In genomic region chr6:71090216-71090615, GRCh38 we compare ENCODE assay signal across 24 cellular contexts.
DNase-seq lines count a peak whose midpoint lies in the region; ATAC-seq, FAIRE-seq and TF ChIP-seq lines count a peak whose summit lies in the region.
"Had no signal": no experiment of that assay in that cellular context is flagged by ENCODE, and none has a peak within 500 bp of the region (broad histone marks: within the 10 kb centered on the region; RNA-seq: fewer than 3 reads in every experiment).

No MANE protein-coding gene starts in this region.

- no peaks in the 10 kb centered on the region for H3K79me1 ChIP-seq in IMR-90 (ENCODE audit: low read depth in 1 of 2, low read length in 2 of 2)

- H2BK20ac ChIP-seq in IMR-90 (ENCODE audit: low read depth, low read length): no peak overlapping the region

- POLR2A ChIA-PET in A549 (lab: Yijun Ruan, JAX) (no interaction called here), IMR-90 (lab: Charles Lee; ENCODE audit: unreplicated experiment) (no interaction called here), K562 (lab: Yijun Ruan, JAX) (no interaction called here)

- BruUV-seq in IMR-90 (replicated peaks; lab: Mats Ljungman, UMichigan) (no TSS peak), K562 (replicated peaks; lab: Mats Ljungman, UMichigan) (no TSS peak)

- no peak overlapping the region for H3K4ac ChIP-seq in IMR-90 (ENCODE audit: low read depth, low read length)

- no peak overlapping the region for H2BK120ac ChIP-seq in IMR-90 (ENCODE audit: low read depth, low read length)

- H3K27me3 ChIP-seq in IMR-90 (ENCODE audit: control insufficient read depth, insufficient read depth, low read length) (peaks cover 6% of the 10 kb centered on the region; the same call in 1 of the 2 replicates), K562 (ENCODE audit: control insufficient read depth in 2 of 2, insufficient read depth in 2 of 2, low read length in 2 of 2) (no peaks in the 10 kb centered on the region), neutrophil (no peaks in the 10 kb centered on the region), aorta (ENCODE audit: control insufficient read depth in 1 of 2, insufficient read depth in 2 of 2, low read length in 1 of 2) (no peaks in the 10 kb centered on the region)
- H3K27me3 ChIP-seq: BLaER1 treated with 17β-estradiol and CSF1 and Interleukin-3, amounts not matched to agents 10 nM and 100 nM had no signal

- TF ChIP-seq POLR2A in A549 (IDR thresholded peaks at IDR 0.05; ENCODE audit: low read length) (no peak), IMR-90 (IDR thresholded peaks at IDR 0.05; ENCODE audit: low read depth, low read length) (no peak), K562 (conservative IDR thresholded peaks at IDR 0.05) (no peak)

- no peak for FAIRE-seq in A549 (lab: Jason Lieb, UNC)
- FAIRE-seq in K562 (lab: Jason Lieb, UNC): no peak
- FAIRE-seq: A204.1, D721Med, G401.6, GM12891, GM19239 had no signal

- no peak overlapping the region for H2AK5ac ChIP-seq in IMR-90 (ENCODE audit: low read depth, low read length)

- no peak overlapping the region for H4K5ac ChIP-seq in IMR-90 (ENCODE audit: low read depth, low read length)

- in situ Hi-C loops in IMR-90 (cut with MboI; ENCODE audit: low sequenced_read_pairs): no loop called here
- in situ Hi-C loops in K562 (cut with MboI): no loop called here

- no peak for DNase-seq in A549 (ENCODE audit: low read depth in 1 of 2, low spot score in 1 of 2)
- DNase-seq in IMR-90: no peak
- no peak for DNase-seq in K562 (ENCODE audit: extremely low read depth in 1 of 4, low spot score in 3 of 4)
- no peak for DNase-seq in aorta
- DNase-seq in effector memory CD8-positive, alpha-beta T cell: no peak
- no peak for DNase-seq in kidney glomerular epithelial cell (lab: John Stamatoyannopoulos, UW)
- no peak for DNase-seq in activated CD4-positive, CD25-positive, alpha-beta regulatory T cell treated with anti-CD3 and anti-CD28 coated beads, Interleukin-2, amount 50 U/mL, for 72 hours
- DNase-seq: 8988T; AML-193; Caco-2; Calu3; CD4-positive, alpha-beta T cell; CD8-positive, alpha-beta T cell; DMS79 treated with DMSO at 0.1 percent for 48 hours; GF-D8 had no signal

- H3K4me2 ChIP-seq in A549 (no peak overlapping the region), IMR-90 (ENCODE audit: low read depth, low read length) (no peak overlapping the region), K562 (ENCODE audit: insufficient read depth, low read length) (no peak overlapping the region)

- H2BK5ac ChIP-seq in IMR-90 (ENCODE audit: low read depth, low read length, poor library complexity, severe bottlenecking): no peak overlapping the region

- no peaks in the 10 kb centered on the region for H3K79me2 ChIP-seq in K562 (ENCODE audit: control insufficient read depth, insufficient read depth, low read length)

- dilution Hi-C loops in IMR-90 (cut with HindIII; ENCODE audit: low sequenced_read_pairs, unreplicated experiment): no loop called here

- intact Hi-C loops in IMR-90 (cut with micrococcal nuclease): no loop called here
- intact Hi-C loops in K562 (cut with micrococcal nuclease): no loop called here
- intact Hi-C loops in aorta (cut with DNase I): no loop called here

- no peak overlapping the region for H3K27ac ChIP-seq in A549
- H3K27ac ChIP-seq in IMR-90 (ENCODE audit: insufficient read depth, low read length): no peak overlapping the region
- H3K27ac ChIP-seq in K562 (ENCODE audit: extremely low read depth, low read depth, low read length): no peak overlapping the region
- peak overlapping the region; percentile 76 for H3K27ac ChIP-seq in neutrophil
- H3K27ac ChIP-seq in aorta (ENCODE audit: low read depth in 1 of 2, low read length in 2 of 2): no peak overlapping the region
- H3K27ac ChIP-seq: BLaER1 treated with 17β-estradiol and CSF1 and Interleukin-3, amounts not matched to agents 10 nM and 100 nM; C4-2B had no signal

- no peaks in the 10 kb centered on the region for H4K20me1 ChIP-seq in IMR-90 (ENCODE audit: insufficient read depth, low read length)
- no peaks in the 10 kb centered on the region for H4K20me1 ChIP-seq in K562 (replicated peaks; ENCODE audit: control insufficient read depth, insufficient read depth, low read length)
- H4K20me1 ChIP-seq: BLaER1 treated with 17β-estradiol and CSF1 and Interleukin-3, amounts not matched to agents 10 nM and 100 nM had no signal

- no peak overlapping the region for H4K91ac ChIP-seq in IMR-90 (ENCODE audit: insufficient read depth, low read depth, low read length)

- no peak overlapping the region for H2BK15ac ChIP-seq in IMR-90 (ENCODE audit: low read depth, low read length)

- TF ChIP-seq CTCF in A549 (IDR thresholded peaks at IDR 0.05): no peak
- no peak for TF ChIP-seq CTCF in IMR-90 (conservative IDR thresholded peaks at IDR 0.05; ENCODE audit: low read depth, low read length)
- TF ChIP-seq CTCF in K562 (IDR thresholded peaks at IDR 0.05 in 2 of 3, conservative IDR thresholded peaks at IDR 0.05 in 1 of 3; ENCODE audit: insufficient read depth in 2 of 3, low read depth in 1 of 3, low read length in 3 of 3): no peak
- no peak for TF ChIP-seq CTCF in neutrophil (IDR thresholded peaks at IDR 0.05)

- no peak overlapping the region for H2AK9ac ChIP-seq in IMR-90 (replicated peaks; ENCODE audit: low read depth, low read length, poor library complexity)

- no peak overlapping the region for H3K18ac ChIP-seq in IMR-90 (ENCODE audit: low read depth, low read length)

- H3K14ac ChIP-seq in IMR-90 (replicated peaks; ENCODE audit: low read depth, low read length): no peak overlapping the region

- H3K9me3 ChIP-seq in A549 (no peaks in the 10 kb centered on the region), IMR-90 (ENCODE audit: control insufficient read depth, insufficient read depth, low read length) (no peaks in the 10 kb centered on the region), K562 (replicated peaks; ENCODE audit: control insufficient read depth, insufficient read depth, low read depth, low read length) (no peaks in the 10 kb centered on the region), neutrophil (no peaks in the 10 kb centered on the region), aorta (ENCODE audit: control insufficient read depth, low read length) (no peaks in the 10 kb centered on the region)
- H3K9me3 ChIP-seq: BLaER1 treated with 17β-estradiol and CSF1 and Interleukin-3, amounts not matched to agents 10 nM and 100 nM; Caco-2 had no signal

- no peak for ATAC-seq in A549
- no peak for ATAC-seq in IMR-90 (ENCODE audit: low read depth)
- no peak for ATAC-seq in K562
- no peak for ATAC-seq in aorta (ENCODE audit: low FRiP score)
- ATAC-seq in effector memory CD8-positive, alpha-beta T cell (replicated peaks): no peak
- ATAC-seq: CD8-positive, alpha-beta T cell had no signal

- WGBS in A549 (ENCODE audit: missing lambda C conversion rate): 33% methylated on average over 4 of the region's 4 CpGs
- 64% methylated on average over 2 of the region's 4 CpGs; no CpG with 5 or more reads in 1 of the 2 experiments for WGBS in IMR-90 (ENCODE audit: extremely low coverage in 2 of 2, insufficient read length in 1 of 2), 2 experiments
- 0% methylated on average over 4 of the region's 4 CpGs for WGBS in K562 (ENCODE audit: insufficient coverage, low coverage, missing lambda C conversion rate)
- WGBS in aorta, 2 donors: 74 to 82% methylated on average over 4 of the region's 4 CpGs

- TF ChIP-seq EP300 in A549 (IDR thresholded peaks at IDR 0.05): no peak
- TF ChIP-seq EP300 in K562 (IDR thresholded peaks at IDR 0.05; ENCODE audit: low read length): no peak

- H3K9me1 ChIP-seq in IMR-90 (ENCODE audit: insufficient read depth, low read length) (no peaks in the 10 kb centered on the region), K562 (ENCODE audit: control insufficient read depth, insufficient read depth, low read length) (no peaks in the 10 kb centered on the region)

- H3K56ac ChIP-seq in IMR-90 (ENCODE audit: extremely low read depth, insufficient read depth, low read length): no peak overlapping the region

- H4K8ac ChIP-seq in IMR-90 (ENCODE audit: low read depth in 2 of 2, low read length in 2 of 2): no peak overlapping the region

- no peaks in the 10 kb centered on the region for H3K36me3 Mint-ChIP-seq in effector memory CD8-positive, alpha-beta T cell (ENCODE audit: insufficient read depth)
- H3K36me3 Mint-ChIP-seq: CD8-positive, alpha-beta T cell had no signal

- TF ChIP-seq RAD21 in A549 (conservative IDR thresholded peaks at IDR 0.05 in 1 of 2, IDR thresholded peaks at IDR 0.05 in 1 of 2) (no peak), IMR-90 (IDR thresholded peaks at IDR 0.05; ENCODE audit: low read length) (no peak), K562 (CRISPR knock-in tag; conservative IDR thresholded peaks at IDR 0.05 in 1 of 2, IDR thresholded peaks at IDR 0.05 in 1 of 2) (no peak)

- H3K27ac Mint-ChIP-seq in effector memory CD8-positive, alpha-beta T cell: no peak overlapping the region
- H3K27ac Mint-ChIP-seq: B cell; CD4-positive, alpha-beta T cell; CD8-positive, alpha-beta T cell had no signal

- H3K4me3 ChIP-seq in A549: no peak overlapping the region
- no peak overlapping the region for H3K4me3 ChIP-seq in IMR-90 (ENCODE audit: insufficient read depth, low read depth, low read length)
- H3K4me3 ChIP-seq in K562: no peak overlapping the region
- H3K4me3 ChIP-seq in neutrophil (ENCODE audit: low read depth in 1 of 2, low read length in 1 of 2): no peak overlapping the region
- H3K4me3 ChIP-seq in aorta (ENCODE audit: low read length in 2 of 2): no peak overlapping the region
- H3K4me3 ChIP-seq: BLaER1 treated with 17β-estradiol and CSF1 and Interleukin-3, amounts not matched to agents 10 nM and 100 nM had no signal

- H3K23ac ChIP-seq in IMR-90 (ENCODE audit: low read depth, low read length): no peak overlapping the region

- H3K4me1 ChIP-seq in A549 (no peaks in the 10 kb centered on the region), IMR-90 (ENCODE audit: control insufficient read depth, insufficient read depth, low read length) (no peaks in the 10 kb centered on the region), K562 (replicated peaks in 1 of 2; ENCODE audit: control insufficient read depth in 2 of 2, insufficient read depth in 2 of 2, low read length in 2 of 2) (no peaks in the 10 kb centered on the region), neutrophil (ENCODE audit: control insufficient read depth in 1 of 2, insufficient read depth in 1 of 2, low read depth in 1 of 2, low read length in 1 of 2) (peaks cover 30% of the 10 kb centered on the region in 2 experiments), aorta (ENCODE audit: control insufficient read depth in 1 of 2, insufficient read depth in 2 of 2, low read length in 2 of 2) (no peaks in the 10 kb centered on the region)
- H3K4me1 ChIP-seq: Caco-2 had no signal

- peaks cover 0 to 2% of the 10 kb centered on the region in 2 donors for H3K9me3 Mint-ChIP-seq in effector memory CD8-positive, alpha-beta T cell
- H3K9me3 Mint-ChIP-seq: CD4-positive, alpha-beta T cell; CD8-positive, alpha-beta T cell had no signal

- no peak overlapping the region for H2AFZ ChIP-seq in IMR-90 (replicated peaks; ENCODE audit: low read length, poor library complexity)
- no peak overlapping the region for H2AFZ ChIP-seq in K562 (ENCODE audit: low read depth, low read length)

- H3K4me1 Mint-ChIP-seq in effector memory CD8-positive, alpha-beta T cell (ENCODE audit: low read depth in 2 of 2): no peaks in the 10 kb centered on the region
- H3K4me1 Mint-ChIP-seq: B cell had no signal

- no peak overlapping the region for H3K4me3 Mint-ChIP-seq in effector memory CD8-positive, alpha-beta T cell
- H3K4me3 Mint-ChIP-seq: B cell; CD4-positive, alpha-beta T cell; CD8-positive, alpha-beta T cell had no signal

- CTCF ChIA-PET in A549 (lab: Yijun Ruan, JAX): interaction anchor here (0.5 kb wide), 1 partner anchor 222 kb away, joined by 4 read pairs; no protein-coding TSS in a partner anchor
- CTCF ChIA-PET in IMR-90 (lab: Yijun Ruan, JAX): no interaction called here
- CTCF ChIA-PET in K562 (lab: Yijun Ruan, JAX; ENCODE audit: low intra/inter-chr PET ratio): no interaction called here

- H3K36me3 ChIP-seq in IMR-90 (ENCODE audit: control insufficient read depth, insufficient read depth, low read length): no peaks in the 10 kb centered on the region
- H3K36me3 ChIP-seq in K562 (ENCODE audit: control insufficient read depth, insufficient read depth, low read length): no peaks in the 10 kb centered on the region
- no peaks in the 10 kb centered on the region for H3K36me3 ChIP-seq in neutrophil
- H3K36me3 ChIP-seq in aorta (ENCODE audit: control insufficient read depth in 1 of 2, insufficient read depth in 2 of 2, low read length in 1 of 2): no peaks in the 10 kb centered on the region
- H3K36me3 ChIP-seq: BLaER1 treated with 17β-estradiol and CSF1 and Interleukin-3, amounts not matched to agents 10 nM and 100 nM had no signal

- H3K9ac ChIP-seq in IMR-90 (ENCODE audit: low read depth, low read length): no peak overlapping the region
- H3K9ac ChIP-seq in K562 (ENCODE audit: insufficient read depth in 1 of 2, low read depth in 2 of 2, low read length in 2 of 2): no peak overlapping the region
- H3K9ac ChIP-seq: BLaER1 treated with 17β-estradiol and CSF1 and Interleukin-3, amounts not matched to agents 10 nM and 100 nM had no signal

- H3K27me3 Mint-ChIP-seq in effector memory CD8-positive, alpha-beta T cell: peaks cover 0 to 12% of the 10 kb centered on the region in 2 donors
- H3K27me3 Mint-ChIP-seq: CD4-positive, alpha-beta T cell had no signal

Comparison
In these comparisons a context has a peak if more than half of its experiments do, and no peak if none do; other contexts are left out.
1. Of the 35 proteins assayed by ChIP-seq in both K562 and A549: peak only in K562: none; only in A549: none; in both: MAFK; in neither: 34.